In genomic region chr19:6097911-6098310, GRCh38 we compare ENCODE assay signal across 1 cellular context.
TF ChIP-seq lines count a peak whose summit lies in the region.

No MANE protein-coding gene starts in this region.

TF ChIP-seq in K562, 482 proteins besides CTCF, POLR2A, EP300 and RAD21:
- TF ChIP-seq POLR2G (IDR thresholded peaks at IDR 0.05; ENCODE audit: low read depth, low read length) (no peak), ZNF324 (CRISPR knock-in tag; IDR thresholded peaks at IDR 0.05) (no peak), U2AF1 (optimal IDR thresholded peaks at IDR 0.05; ENCODE audit: low read depth, low read length) (no peak), MCM3 (IDR thresholded peaks at IDR 0.05) (no peak), GABPB2 (CRISPR knock-in tag; conservative IDR thresholded peaks at IDR 0.05) (no peak), ZBTB12 (CRISPR knock-in tag; IDR thresholded peaks at IDR 0.05) (no peak), ZNF830 (CRISPR knock-in tag; IDR thresholded peaks at IDR 0.05) (no peak), CLOCK (CRISPR knock-in tag; IDR thresholded peaks at IDR 0.05; ENCODE audit: borderline replicate concordance) (no peak), SRSF1 (IDR thresholded peaks at IDR 0.05; ENCODE audit: low read depth, low read length) (no peak), ZNF408 (CRISPR knock-in tag; IDR thresholded peaks at IDR 0.05; ENCODE audit: low read depth) (no peak), KLF13 (tag; IDR thresholded peaks at IDR 0.05; ENCODE audit: borderline replicate concordance, low read depth) (no peak), RBM14 (IDR thresholded peaks at IDR 0.05; ENCODE audit: borderline replicate concordance, insufficient read depth, low read depth, low read length) (no peak), ZNF551 (CRISPR knock-in tag; IDR thresholded peaks at IDR 0.05) (no peak), JUND (IDR thresholded peaks at IDR 0.05; ENCODE audit: borderline replicate concordance, low read depth, low read length) (peak; percentile 66), JUND (tag; IDR thresholded peaks at IDR 0.05; ENCODE audit: borderline replicate concordance, low read depth, low read length) (peak; percentile 88; the same call in 1 of the 3 replicates), SAFB2 (IDR thresholded peaks at IDR 0.05; ENCODE audit: borderline replicate concordance, low read depth, low read length, severe bottlenecking) (no peak), TRIM28 (IDR thresholded peaks at IDR 0.05) (no peak), ZNF561 (CRISPR knock-in tag; conservative IDR thresholded peaks at IDR 0.05) (no peak), ZKSCAN3 (CRISPR knock-in tag; IDR thresholded peaks at IDR 0.05) (no peak), CBX3 (IDR thresholded peaks at IDR 0.05; ENCODE audit: borderline replicate concordance in 1 of 2, low read length in 2 of 2) (no peak), ATF1 (CRISPR knock-in tag; IDR thresholded peaks at IDR 0.05) (no peak), ATF1 (tag; IDR thresholded peaks at IDR 0.05) (peak; percentile 64), MTA2 (IDR thresholded peaks at IDR 0.05; ENCODE audit: low read depth) (no peak), FOXJ2 (tag; IDR thresholded peaks at IDR 0.05) (no peak), CHD4 (IDR thresholded peaks at IDR 0.05; ENCODE audit: insufficient read depth, insufficient replicate concordance, low read depth, low read length, poor library complexity, severe bottlenecking) (no peak), ATF3 (IDR thresholded peaks at IDR 0.05) (peak; percentile 94), ATF3 (CRISPR knock-in tag; conservative IDR thresholded peaks at IDR 0.05) (no peak), ZNF174 (CRISPR knock-in tag; IDR thresholded peaks at IDR 0.05) (no peak), THRAP3 (IDR thresholded peaks at IDR 0.05; ENCODE audit: borderline replicate concordance) (no peak), ZNF23 (CRISPR knock-in tag; IDR thresholded peaks at IDR 0.05) (no peak), ZNF583 (CRISPR knock-in tag; IDR thresholded peaks at IDR 0.05) (no peak), JUN (IDR thresholded peaks at IDR 0.05; ENCODE audit: borderline replicate concordance, low read depth, low read length) (peak; percentile 54; the same call in 1 of the 2 replicates), JUN (CRISPR knock-in tag; IDR thresholded peaks at IDR 0.05; ENCODE audit: borderline replicate concordance) (no peak), CSDE1 (IDR thresholded peaks at IDR 0.05) (no peak), ZNF121 (CRISPR knock-in tag; conservative IDR thresholded peaks at IDR 0.05) (no peak), ATF7 (IDR thresholded peaks at IDR 0.05) (peak; percentile 94), ZNF124 (CRISPR knock-in tag; IDR thresholded peaks at IDR 0.05) (no peak), TCF7L2 (IDR thresholded peaks at IDR 0.05; ENCODE audit: low read depth, low read length) (no peak), BHLHE40 (IDR thresholded peaks at IDR 0.05; ENCODE audit: low read length) (no peak), JUNB (CRISPR knock-in tag; conservative IDR thresholded peaks at IDR 0.05) (peak; percentile 81; the same call in 1 of the 2 replicates)
